10 cellular contexts compared by ENCODE assay signal in genomic region chr20:60055740-60056139, GRCh38.
DNase-seq lines count a peak whose midpoint lies in the region; ATAC-seq and TF ChIP-seq lines count a peak whose summit lies in the region.
"Had no signal": no experiment of that assay in that cellular context is flagged by ENCODE, and none has a peak within 500 bp of the region (broad histone marks: within the 10 kb centered on the region; RNA-seq: fewer than 3 reads in every experiment).

No MANE protein-coding gene starts in this region.

- ATAC-seq in HG03175 (IDR thresholded peaks at IDR 0.05; ENCODE audit: unreplicated experiment), result peak; percentile 49
- peak; percentile 60 to 68 for ATAC-seq in right cardiac atrium
- ATAC-seq in omental fat pad (ENCODE audit: low FRiP score), result no peak
- ATAC-seq in HG03280 (IDR thresholded peaks at IDR 0.05; ENCODE audit: unreplicated experiment), result no peak

- no peak overlapping the region for H3K4me3 ChIP-seq in right cardiac atrium (ENCODE audit: low read length)
- peak overlapping the region in 4 of 5 donors; percentile 25 to 45 (median 36) for H3K4me3 ChIP-seq in subcutaneous abdominal adipose tissue (ENCODE audit: low read depth in 1 of 5, low read length in 5 of 5)

- WGBS in right cardiac atrium, result 64% methylated on average over 14 of the region's 14 CpGs

- no peaks in the 10 kb centered on the region for H3K9me3 ChIP-seq in right cardiac atrium (ENCODE audit: control insufficient read depth, low read length)
- H3K9me3 ChIP-seq in subcutaneous abdominal adipose tissue (ENCODE audit: control insufficient read depth in 5 of 5, low read length in 5 of 5), result no peaks in the 10 kb centered on the region
- H3K9me3 ChIP-seq: thoracic aorta had no signal

- no peak overlapping the region for H3K27ac ChIP-seq in right cardiac atrium (ENCODE audit: low read length)
- no peak overlapping the region for H3K27ac ChIP-seq in subcutaneous abdominal adipose tissue (ENCODE audit: low read depth, low read length)
- H3K27ac ChIP-seq: C4-2B, thoracic aorta had no signal

- TF ChIP-seq CTCF in omental fat pad (IDR thresholded peaks at IDR 0.05), result no peak

- H3K4me1 ChIP-seq in right cardiac atrium (ENCODE audit: control insufficient read depth, insufficient read depth, low read length), result no peaks in the 10 kb centered on the region
- H3K4me1 ChIP-seq in subcutaneous abdominal adipose tissue (ENCODE audit: control insufficient read depth in 5 of 5, insufficient read depth in 5 of 5, low read length in 5 of 5), result peaks cover 6 to 48% (median 18%) of the 10 kb centered on the region in 5 donors

- H3K9ac ChIP-seq in subcutaneous abdominal adipose tissue (ENCODE audit: low read length in 5 of 5), result peak overlapping the region in 1 of 5 donors; percentile 9

- intact Hi-C loops in right cardiac atrium (cut with DNase I), result loop anchor here in 1 of 4 donors (5.0 to 10.0 kb wide), 3 partner anchors 149 to 1067 kb away; no protein-coding TSS in a partner anchor

- no peaks in the 10 kb centered on the region for H3K27me3 ChIP-seq in right cardiac atrium (ENCODE audit: control insufficient read depth, insufficient read depth)
- H3K27me3 ChIP-seq in subcutaneous abdominal adipose tissue (ENCODE audit: control insufficient read depth in 5 of 5, insufficient read depth in 4 of 5, low read length in 5 of 5), result peaks cover 4 to 33% (median 19%) of the 10 kb centered on the region in 5 donors

- DNase-seq in A172 (ENCODE audit: low spot score) (peak; percentile 30), right cardiac atrium (peak; percentile 55 to 82 (median 76)), omental fat pad (ENCODE audit: low spot score) (no peak), germinal center (ENCODE audit: low spot score) (no peak)
- DNase-seq in activated CD8-positive, alpha-beta memory T cell treated with anti-CD3 and anti-CD28 coated beads, Interleukin-2, amount 50 U/mL, for 4 hours, result peak; percentile 21

- H3K36me3 ChIP-seq in subcutaneous abdominal adipose tissue (ENCODE audit: control insufficient read depth in 5 of 5, insufficient read depth in 5 of 5, low read length in 5 of 5), result no peaks in the 10 kb centered on the region
- H3K36me3 ChIP-seq: thoracic aorta had no signal

Comparison
In these comparisons a context has a peak if more than half of its experiments do, and no peak if none do; other contexts are left out.
1. DNase-seq: peak in A172 (single experiment), activated CD8-positive, alpha-beta memory T cell treated with anti-CD3 and anti-CD28 coated beads, Interleukin-2, amount 50 U/mL, for 4 hours (single experiment) and right cardiac atrium (3 of 3); none in omental fat pad (single experiment) and germinal center (single experiment).
2. ATAC-seq: peak in HG03175 (single experiment) and right cardiac atrium (2 of 2); none in omental fat pad (single experiment) and HG03280 (single experiment).